24 cellular contexts compared by ENCODE assay signal in genomic region chr4:109378076-109378475, GRCh38.
"Had no signal": no experiment of that assay in that cellular context is flagged by ENCODE, and none has a peak within 500 bp of the region (broad histone marks: within the 10 kb centered on the region; RNA-seq: fewer than 3 reads in every experiment).

No MANE protein-coding gene starts in this region.

- H3K4me3 ChIP-seq: pancreas, prostate gland, right lobe of liver, sigmoid colon, suprapubic skin, testis, tibial nerve, upper lobe of left lung, vagina had no signal

- FAIRE-seq: pancreas, small intestine, urothelium cell line had no signal

- H3K9me3 ChIP-seq: neutrophil, pancreas, prostate gland, right lobe of liver, sigmoid colon, suprapubic skin, testis, tibial nerve, upper lobe of left lung, vagina had no signal

- H3K27ac ChIP-seq: neutrophil, pancreas, prostate gland, right lobe of liver, sigmoid colon, suprapubic skin, testis, tibial nerve, upper lobe of left lung, vagina had no signal

- H3K27me3 ChIP-seq: pancreas, right lobe of liver, sigmoid colon, suprapubic skin, testis, tibial nerve, upper lobe of left lung, vagina had no signal

- DNase-seq: naive thymus-derived CD8-positive, alpha-beta T cell; nephron progenitor cell; pancreas; right cardiac atrium; right lobe of liver; sigmoid colon; small intestine; stimulated activated CD4-positive, alpha-beta T cell treated with anti-CD3 and anti-CD28 coated beads, Interleukin-15, amount 100 ng/mL, for 24 hours; stimulated activated CD4-positive, alpha-beta T cell treated with anti-CD3 and anti-CD28 coated beads, Interleukin-2, amount 100 ng/mL, for 24 hours; stimulated activated CD4-positive, alpha-beta T cell treated with anti-CD3 and anti-CD28 coated beads, Interleukin-2, amount 100 ng/mL, for 48 hours; stimulated activated CD4-positive, alpha-beta T cell treated with anti-CD3 and anti-CD28 coated beads, Interleukin-4, amount 100 ng/mL, for 24 hours; stimulated activated naive CD4-positive, alpha-beta T cell; stimulated activated naive CD8-positive, alpha-beta T cell treated with anti-CD3 and anti-CD28 coated beads, Interleukin-15, amount 100 ng/mL, for 72 hours; stimulated activated naive CD8-positive, alpha-beta T cell treated with anti-CD3 and anti-CD28 coated beads, Interleukin-15, Interleukin-2, amounts not matched to agents 100 U/mL and 50 U/mL, for 24 hours; substantia nigra; testis; trophoblast cell; upper lobe of left lung had no signal

- H3K4me1 ChIP-seq: pancreas, prostate gland, right lobe of liver, sigmoid colon, suprapubic skin, testis, tibial nerve, upper lobe of left lung, vagina had no signal

- H3K36me3 ChIP-seq: neutrophil, pancreas, prostate gland, right lobe of liver, sigmoid colon, suprapubic skin, tibial nerve, upper lobe of left lung, vagina had no signal
